ENCODE assay signal across 25 cellular contexts in the genomic region with DNA sequence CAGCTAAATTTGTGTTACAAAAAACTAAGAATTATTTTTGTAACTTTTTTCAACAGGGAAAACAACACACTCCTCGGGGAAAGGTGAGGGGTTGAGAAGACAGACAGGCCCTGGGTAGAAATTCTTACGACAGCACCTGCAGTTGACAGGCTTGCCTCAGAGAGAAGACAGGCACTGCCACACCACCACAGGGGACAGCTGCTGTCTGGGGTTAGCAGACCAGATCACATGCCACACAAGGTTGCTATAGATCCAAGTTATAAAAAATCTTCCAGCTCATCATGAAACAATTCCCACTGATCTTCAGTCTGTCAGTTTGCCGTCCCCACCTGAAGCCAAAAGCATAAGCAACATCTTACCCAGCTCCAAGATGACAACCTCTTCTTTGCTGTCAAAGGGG.
"Had no signal": no experiment of that assay in that cellular context is flagged by ENCODE, and none has a peak within 500 bp of the region (broad histone marks: within the 10 kb centered on the region; RNA-seq: fewer than 3 reads in every experiment).

No MANE protein-coding gene starts in this region.

- DNase-seq: hypothalamus; immature natural killer cell; kidney; left colon; left lung; lower lobe of right lung; mammary epithelial cell; mesenchymal stem cell; naive thymus-derived CD4-positive, alpha-beta T cell; ovary; retina; right cardiac atrium; stimulated activated CD4-positive, alpha-beta T cell treated with anti-CD3 and anti-CD28 coated beads, Interleukin-1b, Interleukin-23, amount 100 ng/mL, for 48 hours; stimulated activated CD4-positive, alpha-beta T cell treated with anti-CD3 and anti-CD28 coated beads, Interleukin-2, amount 100 ng/mL, for 48 hours; stimulated activated CD4-positive, alpha-beta T cell treated with anti-CD3 and anti-CD28 coated beads, Interleukin-4, amount 100 ng/mL, for 4 hours; stimulated activated CD8-positive, alpha-beta memory T cell treated with anti-CD3 and anti-CD28 coated beads, Interleukin-4, amount 100 ng/mL, for 48 hours; stimulated activated naive CD4-positive, alpha-beta T cell treated with Interleukin-2 at 50 U/mL for 16 hours; stimulated activated naive CD8-positive, alpha-beta T cell treated with anti-CD3 and anti-CD28 coated beads, Interleukin-15, amount 100 ng/mL, for 72 hours; substantia nigra; uterus had no signal

- H3K27ac ChIP-seq: left lung, lower lobe of right lung, ovary, tibial nerve, uterus had no signal

- H3K27me3 ChIP-seq: left lung, ovary, tibial nerve, uterus had no signal

- ATAC-seq: left colon; left lung; lower lobe of right lung; naive thymus-derived CD4-positive, alpha-beta T cell; natural killer cell treated with Interleukin-12 subunit alpha and Interleukin-12 subunit beta and Interleukin-15 and Interleukin-18, amount 100 ng/mL, for 72 hours; right cardiac atrium; sciatic nerve; stimulated activated memory B cell treated with anti-CD40 and anti-IgM and Interleukin-4, amounts not matched to agents 10 μg/mL and 1 μg/mL and 100 μg/mL, for 72 hours; stimulated activated naive CD8-positive, alpha-beta T cell treated with anti-CD3 and anti-CD28 coated beads, Interleukin-15, amount 100 ng/mL, for 72 hours had no signal

- H3K36me3 ChIP-seq: left lung, lower lobe of right lung, ovary, uterus had no signal

- H3K9me3 ChIP-seq: left lung, lower lobe of right lung, ovary, uterus had no signal

- H3K4me1 ChIP-seq: left lung, lower lobe of right lung, tibial nerve, uterus had no signal

- H3K4me3 ChIP-seq: left lung, lower lobe of right lung, ovary, smooth muscle cell, tibial nerve, uterus had no signal
